8 cellular contexts compared by ENCODE assay signal in the genomic region with DNA sequence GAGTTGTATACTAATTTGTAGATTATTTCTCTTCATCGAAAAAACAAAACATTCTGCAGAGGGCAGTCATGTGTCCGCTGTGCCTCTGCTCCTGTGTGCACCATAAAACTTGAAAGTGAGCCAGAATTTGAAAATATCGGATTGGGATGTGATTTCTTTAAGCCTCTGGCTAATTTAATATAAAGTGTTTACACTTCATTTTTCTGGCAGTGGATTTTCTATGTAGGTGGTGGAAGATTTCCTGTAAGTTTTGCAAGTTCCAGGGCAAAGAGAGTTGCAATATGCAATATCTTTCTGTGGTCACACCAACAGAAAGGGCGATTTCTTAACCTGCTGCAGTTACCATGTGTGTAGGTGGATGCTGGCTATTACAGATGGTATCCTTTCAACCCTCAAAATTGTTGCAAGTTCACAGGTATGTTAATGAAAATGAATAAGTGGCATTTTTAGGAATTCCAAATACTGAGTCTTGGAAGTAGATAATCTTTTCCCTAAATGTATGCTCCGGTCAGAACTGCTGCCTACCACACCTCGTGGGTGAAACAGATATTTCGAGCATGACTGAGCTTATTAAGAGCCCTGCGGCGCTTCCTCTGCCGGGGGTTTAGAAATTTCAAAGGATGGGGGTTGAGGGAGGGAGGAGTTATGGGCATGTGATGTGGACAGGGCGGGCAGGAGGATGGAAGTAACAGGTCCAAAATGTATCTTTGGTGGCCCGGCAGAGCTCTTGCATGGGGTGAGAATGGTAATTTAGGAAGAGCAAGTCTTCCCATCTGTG.
DNase-seq lines count a peak whose midpoint lies in the region; ATAC-seq and TF ChIP-seq lines count a peak whose summit lies in the region.

No MANE protein-coding gene starts in this region.

- H3K4me3 Mint-ChIP-seq in glutamatergic neuron (ENCODE audit: unreplicated experiment): peak overlapping the region; percentile 27

- ATAC-seq in GM21717 (IDR thresholded peaks at IDR 0.05; ENCODE audit: unreplicated experiment): no peak

- DNase-seq in HCEC 1CT: peak; percentile 92
- DNase-seq in SJSA1 (ENCODE audit: low read depth in 1 of 2, low spot score in 2 of 2): peak; percentile 85 to 87
- DNase-seq in glutamatergic neuron: no peak
- DNase-seq in vagina (ENCODE audit: extremely low spot score in 2 of 2): no peak
- DNase-seq in UCSD-AML1 (lab: John Stamatoyannopoulos, UW; ENCODE audit: unreplicated experiment): no peak
- no peak for DNase-seq in stimulated activated CD4-positive, alpha-beta T cell treated with anti-CD3 and anti-CD28 coated beads, Interleukin-1b, Interleukin-23, amount 100 ng/mL, for 48 hours

- intact Hi-C loops in vagina (cut with DNase I): no loop called here

- peaks cover 3% of the 10 kb centered on the region for H3K36me3 Mint-ChIP-seq in glutamatergic neuron (ENCODE audit: unreplicated experiment)

- H3K4me1 ChIP-seq in SJSA1 (replicated peaks) (peaks cover 71% of the 10 kb centered on the region), vagina (peaks cover 56% of the 10 kb centered on the region)

- no peaks in the 10 kb centered on the region for H3K36me3 ChIP-seq in SJSA1
- H3K36me3 ChIP-seq in vagina: no peaks in the 10 kb centered on the region

- H3K27me3 ChIP-seq in SJSA1 (replicated peaks): no peaks in the 10 kb centered on the region
- no peaks in the 10 kb centered on the region for H3K27me3 ChIP-seq in vagina

- H3K27ac ChIP-seq in C4-2B: no peak overlapping the region
- H3K27ac ChIP-seq in SJSA1: peak overlapping the region; percentile 69
- H3K27ac ChIP-seq in vagina: peak overlapping the region; percentile 49

- TF ChIP-seq CTCF in C4-2B (conservative IDR thresholded peaks at IDR 0.05) (peak; percentile 16; the same call in 1 of the 2 replicates), glutamatergic neuron (IDR thresholded peaks at IDR 0.05; ENCODE audit: partially characterized antibody, unreplicated experiment) (no peak), vagina (IDR thresholded peaks at IDR 0.05) (no peak)

- TF ChIP-seq POLR2A in vagina (IDR thresholded peaks at IDR 0.05): no peak

- peak overlapping the region; percentile 1; the same call in 1 of the 2 replicates for H3K4me3 ChIP-seq in SJSA1
- H3K4me3 ChIP-seq in vagina: no peak overlapping the region

- no peaks in the 10 kb centered on the region for H3K9me3 ChIP-seq in SJSA1 (replicated peaks)
- H3K9me3 ChIP-seq in vagina: no peaks in the 10 kb centered on the region

- peaks cover 28% of the 10 kb centered on the region for H3K4me1 Mint-ChIP-seq in glutamatergic neuron (ENCODE audit: low read depth, unreplicated experiment)

- H3K9me3 Mint-ChIP-seq in glutamatergic neuron (ENCODE audit: unreplicated experiment): peaks cover 1% of the 10 kb centered on the region

- H3K27ac Mint-ChIP-seq in glutamatergic neuron (ENCODE audit: unreplicated experiment): peak overlapping the region; percentile 5

- H3K27me3 Mint-ChIP-seq in glutamatergic neuron (ENCODE audit: unreplicated experiment): no peaks in the 10 kb centered on the region

Comparison
In these comparisons a context has a peak if more than half of its experiments do, and no peak if none do; other contexts are left out.
1. DNase-seq: peak in HCEC 1CT (single experiment) and SJSA1 (2 of 2); none in glutamatergic neuron (single experiment), vagina (0 of 2), UCSD-AML1 (single experiment) and stimulated activated CD4-positive, alpha-beta T cell treated with anti-CD3 and anti-CD28 coated beads, Interleukin-1b, Interleukin-23, amount 100 ng/mL, for 48 hours (single experiment).